In genomic region chr18:12076424-12077140, GRCh38 we compare ENCODE assay signal across 9 cellular contexts. TPM values are rescaled to one million over a fixed set of nuclear protein-coding genes. Genes with fewer than 3 reads are reported as not detected.
DNase-seq lines count a peak whose midpoint lies in the region; ATAC-seq and TF ChIP-seq lines count a peak whose summit lies in the region.
"Had no signal": no experiment of that assay in that cellular context is flagged by ENCODE, and none has a peak within 500 bp of the region (broad histone marks: within the 10 kb centered on the region; RNA-seq: fewer than 3 reads in every experiment).

No MANE protein-coding gene starts in this region.

- H3K9me3 ChIP-seq in suprapubic skin = no peaks in the 10 kb centered on the region
- no peaks in the 10 kb centered on the region for H3K9me3 ChIP-seq in CD8-positive, alpha-beta memory T cell (ENCODE audit: low read length)

- no peak overlapping the region for H3K27ac ChIP-seq in suprapubic skin
- no peak overlapping the region for H3K27ac ChIP-seq in CD8-positive, alpha-beta memory T cell (ENCODE audit: low read depth, low read length)

- TF ChIP-seq EP300 in suprapubic skin (IDR thresholded peaks at IDR 0.05) = no peak

- no peak for TF ChIP-seq POLR2A in suprapubic skin (IDR thresholded peaks at IDR 0.05)

- H3K27ac Mint-ChIP-seq in immature natural killer cell = no peak overlapping the region
- no peak overlapping the region for H3K27ac Mint-ChIP-seq in CD8-positive, alpha-beta memory T cell

- ATAC-seq in activated T-cell treated with anti-CD3 and anti-CD28 coated beads, Interleukin-2, amount 50 U/mL, for 4 hours = peak; percentile 48 to 78
- ATAC-seq in GM21515 (IDR thresholded peaks at IDR 0.05; ENCODE audit: unreplicated experiment) = no peak

- peaks cover 13% of the 10 kb centered on the region for H3K27me3 Mint-ChIP-seq in activated T-cell treated with anti-CD3 and anti-CD28 coated beads, Interleukin-2, amount 50 U/mL, for 4 hours (ENCODE audit: low read depth)
- H3K27me3 Mint-ChIP-seq in immature natural killer cell (ENCODE audit: low read depth in 3 of 3) = peaks cover 3 to 9% (median 8%) of the 10 kb centered on the region in 3 donors
- H3K27me3 Mint-ChIP-seq in CD8-positive, alpha-beta memory T cell = peaks cover 16 to 20% of the 10 kb centered on the region in 2 donors

- no peaks in the 10 kb centered on the region for H3K4me1 Mint-ChIP-seq in activated T-cell treated with anti-CD3 and anti-CD28 coated beads, Interleukin-2, amount 50 U/mL, for 4 hours (ENCODE audit: low read depth)
- H3K4me1 Mint-ChIP-seq in immature natural killer cell = peaks cover 1 to 6% of the 10 kb centered on the region in 2 donors
- peaks cover 0 to 4% (median 3%) of the 10 kb centered on the region in 3 donors for H3K4me1 Mint-ChIP-seq in CD8-positive, alpha-beta memory T cell

- 19% methylated on average over 21 of the region's 59 CpGs for WGBS in suprapubic skin

- H3K4me3 ChIP-seq in suprapubic skin = peak overlapping the region; percentile 36
- no peak overlapping the region for H3K4me3 ChIP-seq in CD8-positive, alpha-beta memory T cell (ENCODE audit: low read length)

- H3K9me3 Mint-ChIP-seq in activated T-cell treated with anti-CD3 and anti-CD28 coated beads, Interleukin-2, amount 50 U/mL, for 4 hours = no peaks in the 10 kb centered on the region
- no peaks in the 10 kb centered on the region for H3K9me3 Mint-ChIP-seq in immature natural killer cell
- no peaks in the 10 kb centered on the region for H3K9me3 Mint-ChIP-seq in CD8-positive, alpha-beta memory T cell

- H3K36me3 Mint-ChIP-seq in activated T-cell treated with anti-CD3 and anti-CD28 coated beads, Interleukin-2, amount 50 U/mL, for 4 hours (ENCODE audit: insufficient read depth) = no peaks in the 10 kb centered on the region
- H3K36me3 Mint-ChIP-seq in immature natural killer cell = no peaks in the 10 kb centered on the region
- H3K36me3 Mint-ChIP-seq in CD8-positive, alpha-beta memory T cell = no peaks in the 10 kb centered on the region

- no peak for TF ChIP-seq CTCF in suprapubic skin (IDR thresholded peaks at IDR 0.05)

- no peaks in the 10 kb centered on the region for H3K27me3 ChIP-seq in suprapubic skin
- H3K27me3 ChIP-seq in CD8-positive, alpha-beta memory T cell (ENCODE audit: insufficient read depth, low read length, poor library complexity, severe bottlenecking) = no peaks in the 10 kb centered on the region

- no peak for DNase-seq in activated T-cell treated with anti-CD3 and anti-CD28 coated beads, Interleukin-2, amount 50 U/mL, for 4 hours
- no peak for DNase-seq in activated T-cell treated with anti-CD3 and anti-CD28 coated beads, Interleukin-2, amount 50 U/mL, for 48 hours
- peak; percentile 7 for DNase-seq in amniotic epithelial cell (ENCODE audit: low read depth)
- DNase-seq in immature natural killer cell = no peak
- DNase-seq in suprapubic skin (ENCODE audit: low spot score in 2 of 2) = no peak
- DNase-seq in mesenteric fat pad (ENCODE audit: low spot score) = no peak
- no peak for DNase-seq in CD8-positive, alpha-beta memory T cell

- POLR2A ChIA-PET in CD8-positive, alpha-beta memory T cell (lab: Charles Lee) = no interaction called here

- H3K4me1 ChIP-seq in suprapubic skin = peaks cover 3% of the 10 kb centered on the region
- H3K4me1 ChIP-seq in CD8-positive, alpha-beta memory T cell (ENCODE audit: insufficient read depth, low read length) = no peaks in the 10 kb centered on the region

- H3K36me3 ChIP-seq in suprapubic skin = no peaks in the 10 kb centered on the region
- H3K36me3 ChIP-seq in CD8-positive, alpha-beta memory T cell (ENCODE audit: insufficient read depth, low read length) = no peaks in the 10 kb centered on the region

- CTCF ChIA-PET in CD8-positive, alpha-beta memory T cell (lab: Charles Lee) = no interaction called here

- H3K4me3 Mint-ChIP-seq in activated T-cell treated with anti-CD3 and anti-CD28 coated beads, Interleukin-2, amount 50 U/mL, for 4 hours = no peak overlapping the region
- H3K4me3 Mint-ChIP-seq in immature natural killer cell = peak overlapping the region in 4 of 5 donors; percentile 22 to 63 (median 56)
- H3K4me3 Mint-ChIP-seq in CD8-positive, alpha-beta memory T cell = peak overlapping the region in 2 of 7 donors; percentile 9 to 58

RNA-seq across cellular contexts. Expression of gene ANKRD62, which starts 17.1 kb away (rescaled TPM):
- total RNA-seq in activated T-cell treated with anti-CD3 and anti-CD28 coated beads, Interleukin-2, amount 50 U/mL, for 4 hours = not detected
- polyA plus RNA-seq in immature natural killer cell = not detected
- total RNA-seq in suprapubic skin (1 to 10 TPM in 1 of 4 donors, under 1 TPM in 1, not detected in 2; 0.16 to 1.2 TPM), mesenteric fat pad (not detected)
- not detected for total RNA-seq in CD8-positive, alpha-beta memory T cell
- polyA plus RNA-seq in CD8-positive, alpha-beta memory T cell = not detected
- total RNA-seq: skeletal muscle tissue had no signal
